Comparison of ENCODE assay signal across 8 cellular contexts in the genomic region with DNA sequence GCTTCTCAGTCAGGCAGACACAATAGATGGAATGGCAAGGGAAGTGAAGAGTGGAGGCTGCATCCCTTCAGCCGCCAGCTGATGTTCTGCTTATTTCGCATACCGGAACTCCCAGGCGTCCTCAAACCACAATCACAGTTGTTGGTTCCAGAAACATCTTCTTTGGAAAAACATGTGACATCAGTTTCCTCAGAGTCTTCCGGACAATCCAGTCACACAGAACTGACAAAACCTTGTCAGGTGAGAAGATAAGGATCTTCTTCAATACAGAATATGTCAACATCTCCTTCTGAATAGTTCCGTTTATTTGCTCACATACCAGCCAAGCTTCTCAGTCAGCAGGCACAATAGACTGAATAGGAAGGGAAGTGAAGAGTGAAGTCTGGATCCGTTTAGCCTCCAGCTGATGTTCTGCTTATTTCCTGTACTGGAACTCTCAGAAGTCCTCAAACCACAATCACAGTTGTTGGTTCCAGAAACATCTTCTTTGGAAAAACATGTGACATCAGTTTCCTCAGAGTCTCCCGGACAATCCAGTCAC. TPM values are rescaled to one million over a fixed set of nuclear protein-coding genes. Genes with fewer than 3 reads are reported as not detected.
DNase-seq lines count a peak whose midpoint lies in the region; ATAC-seq and TF ChIP-seq lines count a peak whose summit lies in the region.
"Had no signal": no experiment of that assay in that cellular context is flagged by ENCODE, and none has a peak within 500 bp of the region (broad histone marks: within the 10 kb centered on the region; RNA-seq: fewer than 3 reads in every experiment).

No MANE protein-coding gene starts in this region.

- TF ChIP-seq CTCF in HL-60 (IDR thresholded peaks at IDR 0.05; ENCODE audit: insufficient read depth, low read length) (no peak), fibroblast of pulmonary artery (IDR thresholded peaks at IDR 0.05; ENCODE audit: low read length, missing control alignments) (no peak)

- H3K27me3 Mint-ChIP-seq in T-cell, result peaks cover 0 to 9% of the 10 kb centered on the region in 2 donors

- peaks cover 2 to 18% (median 8%) of the 10 kb centered on the region in 3 donors for H3K9me3 Mint-ChIP-seq in T-cell

- H3K4me3 ChIP-seq in HL-60 (replicated peaks; ENCODE audit: insufficient read depth, low read length), result peak overlapping the region; percentile 10; the same call in 1 of the 2 replicates
- H3K4me3 ChIP-seq in fibroblast of pulmonary artery (replicated peaks; ENCODE audit: low read depth, low read length), result no peak overlapping the region
- peak overlapping the region in 1 of 3 donors; percentile 5 for H3K4me3 ChIP-seq in skeletal muscle tissue (ENCODE audit: low read length in 3 of 3)

- peaks cover 57 to 60% (median 59%) of the 10 kb centered on the region in 3 donors for H3K4me1 Mint-ChIP-seq in T-cell

- DNase-seq in HL-60 (ENCODE audit: low read depth in 1 of 2, low spot score in 1 of 2), result peak; percentile 70 to 96
- DNase-seq in T-cell, result peak in 1 of 34 experiments; percentile 32
- peak; percentile 31 for DNase-seq in fibroblast of pulmonary artery (ENCODE audit: low read depth)
- no peak for DNase-seq in cerebellar nuclear complex (lab: John Stamatoyannopoulos, UW)
- no peak for DNase-seq in DMS53 (lab: John Stamatoyannopoulos, UW)
- DNase-seq: T1000 had no signal

- H3K4me1 ChIP-seq in skeletal muscle tissue (ENCODE audit: control insufficient read depth in 3 of 3, insufficient read depth in 3 of 3, low read length in 3 of 3), result peaks cover 3 to 12% (median 6%) of the 10 kb centered on the region in 3 donors

- ATAC-seq in T-cell (replicated peaks in 1 of 4), result peak; percentile 26 to 55 (median 44)
- ATAC-seq in HG03135 (IDR thresholded peaks at IDR 0.05; ENCODE audit: unreplicated experiment), result no peak

- H3K27me3 ChIP-seq in HL-60 (ENCODE audit: insufficient read depth, poor library complexity, severe bottlenecking) (no peaks in the 10 kb centered on the region), skeletal muscle tissue (ENCODE audit: control insufficient read depth in 3 of 3, insufficient read depth in 3 of 3, low read length in 3 of 3) (no peaks in the 10 kb centered on the region)

- POLR2A ChIA-PET in T-cell (lab: Charles Lee), result interaction anchor here (0.7 to 2.0 kb wide), 9 partner anchors 12 to 224 kb away, joined by 3 to 26 read pairs (median 8); partner anchors contain the start of gene B9D2 (in 1 of the 2)

- no peaks in the 10 kb centered on the region for H3K36me3 ChIP-seq in skeletal muscle tissue (ENCODE audit: control insufficient read depth in 3 of 3, insufficient read depth in 3 of 3, low read length in 3 of 3)

- peak overlapping the region; percentile 53 for H3K27ac ChIP-seq in HL-60 (replicated peaks)
- peak overlapping the region; percentile 74 for H3K27ac ChIP-seq in skeletal muscle tissue (ENCODE audit: low read depth, low read length)

- CTCF ChIA-PET in T-cell (lab: Charles Lee), result interaction anchor here in 1 of 2 donors (0.6 to 3.2 kb wide), 12 partner anchors 9 to 1066 kb away, joined by 3 to 23 read pairs (median 6); partner anchors contain the start of gene DMAC2

- H3K27ac Mint-ChIP-seq in T-cell, result peak overlapping the region; percentile 71 to 90

- no peak overlapping the region for H3K9ac ChIP-seq in skeletal muscle tissue (ENCODE audit: low read depth in 1 of 3, low read length in 3 of 3)

- peak overlapping the region; percentile 76 to 80 (median 79) for H3K4me3 Mint-ChIP-seq in T-cell

- H3K9me3 ChIP-seq in skeletal muscle tissue (ENCODE audit: control insufficient read depth in 3 of 3, low read length in 3 of 3), result no peaks in the 10 kb centered on the region

- no peaks in the 10 kb centered on the region for H3K36me3 Mint-ChIP-seq in T-cell

RNA-seq across cellular contexts. Expression of gene CEACAM21, which starts 45.1 kb away (rescaled TPM):
- 10 to 100 TPM; 34.5 to 63.1 (median 40.3) TPM for total RNA-seq in T-cell
- total RNA-seq in skeletal muscle tissue, result 1.6 TPM

Comparison
In these comparisons a context has a peak if more than half of its experiments do, and no peak if none do; other contexts are left out.
1. DNase-seq: peak in HL-60 (2 of 2) and fibroblast of pulmonary artery (single experiment); none in cerebellar nuclear complex (0 of 2) and DMS53 (single experiment).
2. RNA of gene CEACAM21, which starts 45.1 kb away (total RNA-seq): 34.5 to 63.1 TPM in T-cell; 1.6 TPM in skeletal muscle tissue (single experiment); every median in the first group is over 10 times any median in the second.